In the genomic region with DNA sequence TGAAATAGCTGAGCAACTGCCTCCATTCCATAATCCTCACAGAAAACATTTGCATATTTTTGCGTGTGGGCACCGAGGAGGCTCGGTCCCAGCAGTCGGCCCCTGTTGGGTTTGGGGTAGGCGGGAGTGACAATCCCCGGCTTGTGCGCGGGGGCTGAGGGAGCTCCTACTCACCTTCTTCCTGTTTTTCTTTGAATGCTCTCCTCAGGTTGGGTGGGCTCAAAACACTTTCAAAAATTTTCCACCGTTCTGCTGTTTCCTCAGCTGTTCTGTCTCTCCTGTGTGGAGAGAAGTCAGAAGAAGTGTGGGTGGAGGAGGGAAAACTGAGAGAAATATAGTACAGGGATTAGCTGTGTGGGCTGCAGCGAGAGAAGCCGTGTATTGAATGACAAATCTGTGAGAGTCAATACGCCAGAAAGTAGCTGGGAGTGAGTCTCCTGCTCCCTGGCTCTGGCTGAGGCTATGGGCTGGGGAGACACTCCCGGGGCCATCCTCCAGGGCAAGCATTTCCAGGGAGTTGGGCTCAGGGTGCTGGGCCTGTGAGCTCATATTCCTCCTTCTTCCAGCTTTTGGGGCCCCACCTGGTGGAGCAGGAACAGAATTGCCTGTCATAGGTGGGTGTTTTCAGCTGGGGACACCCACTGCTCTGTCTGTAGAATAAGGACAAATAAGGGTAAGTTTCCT, we compare ENCODE assay signal across 8 cellular contexts.
DNase-seq lines count a peak whose midpoint lies in the region; ATAC-seq, FAIRE-seq and TF ChIP-seq lines count a peak whose summit lies in the region.

No MANE protein-coding gene starts in this region.

- intact Hi-C loops in HepG2 (cut with micrococcal nuclease; ENCODE audit: unreplicated experiment) (loop anchor here (5.0 kb wide), 1 partner anchor 72 kb away; no protein-coding TSS in a partner anchor), CD14-positive monocyte (cut with micrococcal nuclease) (no loop called here)

- H3K27me3 ChIP-seq in HepG2 (ENCODE audit: control insufficient read depth in 1 of 2, insufficient read depth in 2 of 2, low read length in 2 of 2): no peaks in the 10 kb centered on the region

- H3K9me3 ChIP-seq in HepG2 (ENCODE audit: low read length): no peaks in the 10 kb centered on the region

- FAIRE-seq in HTR-8/SVneo (lab: Jason Lieb, UNC) (no peak), HepG2 (lab: Jason Lieb, UNC) (peak; percentile 71)

- peak overlapping the region; percentile 42 for H3K4me2 ChIP-seq in HepG2 (ENCODE audit: low read depth, low read length)

- ATAC-seq in HepG2: peak; percentile 100
- ATAC-seq in HG03460 (IDR thresholded peaks at IDR 0.05; ENCODE audit: unreplicated experiment): no peak

- BruUV-seq in HepG2 (replicated peaks; lab: Mats Ljungman, UMichigan): no TSS peak

- TF ChIP-seq POLR2A in HepG2 (IDR thresholded peaks at IDR 0.05; ENCODE audit: insufficient read depth in 1 of 2, low read depth in 2 of 2, low read length in 2 of 2): no peak

- TF ChIP-seq RAD21 in HepG2 (CRISPR knock-in tag; IDR thresholded peaks at IDR 0.05): peak; percentile 93

- no peaks in the 10 kb centered on the region for H4K20me1 ChIP-seq in HepG2 (ENCODE audit: insufficient read depth, low read length)

- no peak overlapping the region for H3K4me3 ChIP-seq in HepG2 (replicated peaks in 1 of 3; ENCODE audit: insufficient read depth in 1 of 3, low read depth in 2 of 3, low read length in 3 of 3)

- peaks cover 6 to 13% (median 11%) of the 10 kb centered on the region in 7 donors for H3K9me3 Mint-ChIP-seq in CD14-positive monocyte

- in situ Hi-C loops in HepG2 (cut with HindIII; ENCODE audit: extremely low pct_ligation_motif_present, low pct_unique_long_range_greater_than_20kb): no loop called here

- no peak overlapping the region for H3K9ac ChIP-seq in HepG2 (ENCODE audit: insufficient read depth, low read depth, low read length)

- no peaks in the 10 kb centered on the region for H3K4me1 Mint-ChIP-seq in CD14-positive monocyte

- H3K36me3 Mint-ChIP-seq in CD14-positive monocyte: no peaks in the 10 kb centered on the region

- H3K36me3 ChIP-seq in HepG2 (replicated peaks in 1 of 2; ENCODE audit: control insufficient read depth in 1 of 2, insufficient read depth in 2 of 2, low read length in 2 of 2): no peaks in the 10 kb centered on the region

- DNase-seq in ELF-1 (ENCODE audit: low read depth, low spot score) (peak; percentile 80), HTR-8/SVneo (ENCODE audit: insufficient read length, low spot score) (peak; percentile 26), anterior cingulate cortex (lab: John Stamatoyannopoulos, UW) (peak in 30 of 58 donors; percentile 7 to 74 (median 44)), HepG2 (ENCODE audit: low spot score) (peak; percentile 79), CD14-positive monocyte (ENCODE audit: low spot score) (no peak), NCI-H2196 treated with DMSO at 0.1 percent for 48 hours (lab: John Stamatoyannopoulos, UW; ENCODE audit: unreplicated experiment) (no peak), DMS153 (lab: John Stamatoyannopoulos, UW) (no peak)

- CTCF ChIA-PET in HepG2 (lab: Yijun Ruan, JAX; ENCODE audit: low intra/inter-chr PET ratio, low total read pairs): interaction anchor here (0.9 to 4.7 kb wide), 2 partner anchors 71 to 753 kb away, joined by 3 to 30 read pairs; no protein-coding TSS in a partner anchor

- no peak overlapping the region for H3K4me3 Mint-ChIP-seq in CD14-positive monocyte

- WGBS in HepG2 (ENCODE audit: low lambda C conversion rate): 64% methylated on average over 12 of the region's 13 CpGs

- no peak overlapping the region for H3K27ac Mint-ChIP-seq in CD14-positive monocyte

- POLR2A ChIA-PET in HepG2 (lab: Yijun Ruan, JAX): interaction anchor here (0.6 to 1.3 kb wide), 3 partner anchors 15 to 625 kb away, joined by 3 to 5 read pairs (median 4); no protein-coding TSS in a partner anchor

- TF ChIP-seq CTCF in HepG2 (CRISPR knock-in tag; IDR thresholded peaks at IDR 0.05) (peak; percentile 86), CD14-positive monocyte (IDR thresholded peaks at IDR 0.05) (no peak)

- peaks cover 0 to 1% (median 0%) of the 10 kb centered on the region in 3 donors for H3K27me3 Mint-ChIP-seq in CD14-positive monocyte (ENCODE audit: low read depth in 3 of 3)

- no peak for TF ChIP-seq EP300 in HepG2 (IDR thresholded peaks at IDR 0.05; ENCODE audit: low read depth in 2 of 2, low read length in 2 of 2)
- TF ChIP-seq EP300 in HepG2 (CRISPR knock-in tag; IDR thresholded peaks at IDR 0.05; ENCODE audit: borderline replicate concordance): no peak

- no peak overlapping the region for H2AFZ ChIP-seq in HepG2 (ENCODE audit: low read length)

- H3K4me1 ChIP-seq in HepG2 (ENCODE audit: insufficient read depth, low read length): peaks cover 22% of the 10 kb centered on the region

- H3K27ac ChIP-seq in HepG2 (ENCODE audit: extremely low read length, insufficient read depth, low read length): no peak overlapping the region

- H3K79me2 ChIP-seq in HepG2 (ENCODE audit: insufficient read depth, low read length): no peaks in the 10 kb centered on the region

TF ChIP-seq in HepG2, 621 proteins besides CTCF, POLR2A, EP300 and RAD21 (continues in another document):
- TF ChIP-seq SOX13 (IDR thresholded peaks at IDR 0.05) (no peak), SOX13 (CRISPR knock-in tag; conservative IDR thresholded peaks at IDR 0.05 in 1 of 2, IDR thresholded peaks at IDR 0.05 in 1 of 2) (peak in 1 of 2 experiments; percentile 25; a peak in 1 of 4 replicates), SP4 (CRISPR knock-in tag; IDR thresholded peaks at IDR 0.05) (no peak), KMT2A (CRISPR knock-in tag; IDR thresholded peaks at IDR 0.05) (no peak), XRCC5 (optimal IDR thresholded peaks at IDR 0.05; ENCODE audit: low read length) (peak; percentile 35), GABPB1 (CRISPR knock-in tag; IDR thresholded peaks at IDR 0.05) (peak; percentile 25; the same call in 1 of the 2 replicates), NFKB2 (CRISPR knock-in tag; IDR thresholded peaks at IDR 0.05; ENCODE audit: borderline replicate concordance) (0 out of 2 replicates have a peak, but pooled peaks have one; percentile 28), SMC3 (IDR thresholded peaks at IDR 0.05; ENCODE audit: low read length) (peak; percentile 92)
- TF ChIP-seq, protein P1, sequence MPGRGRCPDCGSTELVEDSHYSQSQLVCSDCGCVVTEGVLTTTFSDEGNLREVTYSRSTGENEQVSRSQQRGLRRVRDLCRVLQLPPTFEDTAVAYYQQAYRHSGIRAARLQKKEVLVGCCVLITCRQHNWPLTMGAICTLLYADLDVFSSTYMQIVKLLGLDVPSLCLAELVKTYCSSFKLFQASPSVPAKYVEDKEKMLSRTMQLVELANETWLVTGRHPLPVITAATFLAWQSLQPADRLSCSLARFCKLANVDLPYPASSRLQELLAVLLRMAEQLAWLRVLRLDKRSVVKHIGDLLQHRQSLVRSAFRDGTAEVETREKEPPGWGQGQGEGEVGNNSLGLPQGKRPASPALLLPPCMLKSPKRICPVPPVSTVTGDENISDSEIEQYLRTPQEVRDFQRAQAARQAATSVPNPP (CRISPR knock-in tag; IDR thresholded peaks at IDR 0.05): no peak
- TF ChIP-seq, protein P2, sequence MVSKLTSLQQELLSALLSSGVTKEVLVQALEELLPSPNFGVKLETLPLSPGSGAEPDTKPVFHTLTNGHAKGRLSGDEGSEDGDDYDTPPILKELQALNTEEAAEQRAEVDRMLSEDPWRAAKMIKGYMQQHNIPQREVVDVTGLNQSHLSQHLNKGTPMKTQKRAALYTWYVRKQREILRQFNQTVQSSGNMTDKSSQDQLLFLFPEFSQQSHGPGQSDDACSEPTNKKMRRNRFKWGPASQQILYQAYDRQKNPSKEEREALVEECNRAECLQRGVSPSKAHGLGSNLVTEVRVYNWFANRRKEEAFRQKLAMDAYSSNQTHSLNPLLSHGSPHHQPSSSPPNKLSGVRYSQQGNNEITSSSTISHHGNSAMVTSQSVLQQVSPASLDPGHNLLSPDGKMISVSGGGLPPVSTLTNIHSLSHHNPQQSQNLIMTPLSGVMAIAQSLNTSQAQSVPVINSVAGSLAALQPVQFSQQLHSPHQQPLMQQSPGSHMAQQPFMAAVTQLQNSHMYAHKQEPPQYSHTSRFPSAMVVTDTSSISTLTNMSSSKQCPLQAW (CRISPR knock-in tag; IDR thresholded peaks at IDR 0.05): 0 out of 2 replicates have a peak, but pooled peaks have one; percentile 49
- TF ChIP-seq, protein P3, sequence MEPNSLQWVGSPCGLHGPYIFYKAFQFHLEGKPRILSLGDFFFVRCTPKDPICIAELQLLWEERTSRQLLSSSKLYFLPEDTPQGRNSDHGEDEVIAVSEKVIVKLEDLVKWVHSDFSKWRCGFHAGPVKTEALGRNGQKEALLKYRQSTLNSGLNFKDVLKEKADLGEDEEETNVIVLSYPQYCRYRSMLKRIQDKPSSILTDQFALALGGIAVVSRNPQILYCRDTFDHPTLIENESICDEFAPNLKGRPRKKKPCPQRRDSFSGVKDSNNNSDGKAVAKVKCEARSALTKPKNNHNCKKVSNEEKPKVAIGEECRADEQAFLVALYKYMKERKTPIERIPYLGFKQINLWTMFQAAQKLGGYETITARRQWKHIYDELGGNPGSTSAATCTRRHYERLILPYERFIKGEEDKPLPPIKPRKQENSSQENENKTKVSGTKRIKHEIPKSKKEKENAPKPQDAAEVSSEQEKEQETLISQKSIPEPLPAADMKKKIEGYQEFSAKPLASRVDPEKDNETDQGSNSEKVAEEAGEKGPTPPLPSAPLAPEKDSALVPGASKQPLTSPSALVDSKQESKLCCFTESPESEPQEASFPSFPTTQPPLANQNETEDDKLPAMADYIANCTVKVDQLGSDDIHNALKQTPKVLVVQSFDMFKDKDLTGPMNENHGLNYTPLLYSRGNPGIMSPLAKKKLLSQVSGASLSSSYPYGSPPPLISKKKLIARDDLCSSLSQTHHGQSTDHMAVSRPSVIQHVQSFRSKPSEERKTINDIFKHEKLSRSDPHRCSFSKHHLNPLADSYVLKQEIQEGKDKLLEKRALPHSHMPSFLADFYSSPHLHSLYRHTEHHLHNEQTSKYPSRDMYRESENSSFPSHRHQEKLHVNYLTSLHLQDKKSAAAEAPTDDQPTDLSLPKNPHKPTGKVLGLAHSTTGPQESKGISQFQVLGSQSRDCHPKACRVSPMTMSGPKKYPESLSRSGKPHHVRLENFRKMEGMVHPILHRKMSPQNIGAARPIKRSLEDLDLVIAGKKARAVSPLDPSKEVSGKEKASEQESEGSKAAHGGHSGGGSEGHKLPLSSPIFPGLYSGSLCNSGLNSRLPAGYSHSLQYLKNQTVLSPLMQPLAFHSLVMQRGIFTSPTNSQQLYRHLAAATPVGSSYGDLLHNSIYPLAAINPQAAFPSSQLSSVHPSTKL (CRISPR knock-in tag; IDR thresholded peaks at IDR 0.05): peak; percentile 22; the same call in 1 of the 2 replicates

Comparison
In these comparisons a context has a peak if more than half of its experiments do, and no peak if none do; other contexts are left out.
1. DNase-seq: peak in ELF-1 (single experiment), HTR-8/SVneo (single experiment), anterior cingulate cortex (30 of 58) and HepG2 (single experiment); none in CD14-positive monocyte (single experiment), NCI-H2196 treated with DMSO at 0.1 percent for 48 hours (single experiment) and DMS153 (single experiment).